ENCODE assay signal across 8 cellular contexts in the genomic region with DNA sequence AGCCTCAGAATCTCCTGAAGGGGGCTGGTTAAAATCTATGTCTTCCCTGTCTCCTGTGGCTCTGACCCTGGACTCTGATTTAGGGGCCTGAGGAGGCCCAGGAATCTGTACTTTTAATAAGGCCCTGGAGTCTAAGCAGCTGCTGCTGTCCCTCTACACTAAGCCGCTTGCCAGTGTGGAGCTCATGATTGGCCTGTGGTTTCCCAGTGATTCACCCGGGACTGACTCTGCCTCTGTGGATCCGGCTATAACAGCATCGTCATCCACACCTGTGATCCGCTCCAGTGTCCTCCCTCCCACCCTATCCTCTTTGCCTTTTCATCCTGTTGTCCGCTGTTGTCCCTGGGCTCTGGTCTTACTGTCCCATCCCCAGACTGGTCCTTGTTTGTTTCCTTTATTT. TPM values are rescaled to one million over a fixed set of nuclear protein-coding genes. Genes with fewer than 3 reads are reported as not detected.
DNase-seq lines count a peak whose midpoint lies in the region; ATAC-seq and TF ChIP-seq lines count a peak whose summit lies in the region.

No MANE protein-coding gene starts in this region.

- intact Hi-C loops in breast epithelium (cut with DNase I; ENCODE audit: low total_unique reads) = no loop called here
- intact Hi-C loops in left ventricle myocardium superior (cut with micrococcal nuclease) = no loop called here

- DNase-seq in A172 (ENCODE audit: low spot score) = peak; percentile 82
- DNase-seq in HT1080 (ENCODE audit: low read depth) = peak; percentile 82
- DNase-seq in breast epithelium (ENCODE audit: low spot score in 2 of 2) = no peak
- no peak for DNase-seq in mesothelial cell of epicardium (ENCODE audit: low spot score in 2 of 2, unreplicated experiment in 2 of 2)
- no peak for DNase-seq in DMS 273 (lab: John Stamatoyannopoulos, UW; ENCODE audit: unreplicated experiment)
- no peak for DNase-seq in NCI-H510A treated with DMSO at 0.1 percent for 48 hours (lab: John Stamatoyannopoulos, UW)
- DNase-seq in left ventricle myocardium superior = no peak
- no peak for DNase-seq in OCI-M1 (lab: John Stamatoyannopoulos, UW)

- H3K27me3 ChIP-seq in breast epithelium = no peaks in the 10 kb centered on the region

- no peaks in the 10 kb centered on the region for H3K9me3 ChIP-seq in breast epithelium

- peaks cover 3 to 8% of the 10 kb centered on the region in 2 donors for H3K4me1 ChIP-seq in breast epithelium

- H3K27ac Mint-ChIP-seq in mesothelial cell of epicardium = peak overlapping the region; percentile 2

- no peaks in the 10 kb centered on the region for H3K36me3 ChIP-seq in breast epithelium

- TF ChIP-seq CTCF in breast epithelium (IDR thresholded peaks at IDR 0.05) = no peak
- no peak for TF ChIP-seq CTCF in mesothelial cell of epicardium (IDR thresholded peaks at IDR 0.05; ENCODE audit: unreplicated experiment)

- peaks cover 30% of the 10 kb centered on the region for H3K4me1 Mint-ChIP-seq in mesothelial cell of epicardium

- H3K36me3 Mint-ChIP-seq in mesothelial cell of epicardium = peaks cover 12% of the 10 kb centered on the region

- TF ChIP-seq POLR2A in breast epithelium (IDR thresholded peaks at IDR 0.05) = no peak

- no peaks in the 10 kb centered on the region for H3K9me3 Mint-ChIP-seq in mesothelial cell of epicardium

- H3K27ac ChIP-seq in breast epithelium = peak overlapping the region in 1 of 2 donors; percentile 35

- H3K4me3 Mint-ChIP-seq in mesothelial cell of epicardium = no peak overlapping the region

- H3K4me3 ChIP-seq in breast epithelium = peak overlapping the region in 2 of 3 donors; percentile 5 to 9

- no peaks in the 10 kb centered on the region for H3K27me3 Mint-ChIP-seq in mesothelial cell of epicardium (ENCODE audit: low read depth)

- ATAC-seq in left ventricle myocardium superior = no peak

RNA-seq across cellular contexts. Expression of a gene that starts 3.7 kb away (rescaled TPM):
- total RNA-seq in A172 (2014; rRNA removed; shearing (Covaris generic)) = 10.2 and 10.5 TPM in 2 replicates
- 8.3 and 9.4 TPM in 2 replicates for total RNA-seq in HT1080 (2014; rRNA removed; shearing (Covaris generic))
- polyA plus RNA-seq in HT1080 (2015; cell fraction: cytosol; rRNA removed) = 6.9 and 8.0 TPM in 2 replicates
- 4.4 and 5.1 TPM in 2 replicates for polyA plus RNA-seq in HT1080 (2015; cell fraction: nucleus; rRNA removed)
- total RNA-seq in breast epithelium (10 to 100 TPM; 46.5 to 61.3 (median 54.3) TPM), mesothelial cell of epicardium (7.2 to 8.5 TPM (median 7.8 TPM) in 3 replicates), left ventricle myocardium superior (13.9 TPM)

Comparison
In these comparisons a context has a peak if more than half of its experiments do, and no peak if none do; other contexts are left out.
1. DNase-seq: peak in A172 (single experiment) and HT1080 (single experiment); none in breast epithelium (0 of 2), mesothelial cell of epicardium (0 of 2), DMS 273 (single experiment), NCI-H510A treated with DMSO at 0.1 percent for 48 hours (single experiment), left ventricle myocardium superior (single experiment) and OCI-M1 (single experiment).